ENCODE assay signal across 1 cellular context in the genomic region with DNA sequence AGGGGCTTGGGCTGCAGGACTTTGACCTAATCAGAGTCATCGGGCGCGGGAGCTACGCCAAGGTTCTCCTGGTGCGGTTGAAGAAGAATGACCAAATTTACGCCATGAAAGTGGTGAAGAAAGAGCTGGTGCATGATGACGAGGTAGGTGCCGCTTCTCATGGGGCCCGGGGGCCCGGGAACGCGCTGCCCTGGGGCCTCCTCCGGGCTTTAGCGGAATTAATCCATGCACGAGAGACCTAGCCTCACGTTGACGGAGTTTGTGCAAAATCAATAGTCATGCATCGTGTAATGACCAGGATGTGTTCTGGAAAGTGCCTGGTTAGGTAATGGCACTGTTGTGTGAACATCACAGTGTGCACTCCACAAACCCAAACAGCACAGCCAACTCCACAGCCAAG.
TF ChIP-seq lines count a peak whose summit lies in the region.

No MANE protein-coding gene starts in this region.

TF ChIP-seq in IMR-90, 13 proteins besides CTCF, POLR2A, EP300 and RAD21:
- no peak for TF ChIP-seq MAFK (IDR thresholded peaks at IDR 0.05; ENCODE audit: low read depth, low read length)
- no peak for TF ChIP-seq RCOR1 (IDR thresholded peaks at IDR 0.05; ENCODE audit: insufficient replicate concordance, low read length)
- TF ChIP-seq NFE2L2 (IDR thresholded peaks at IDR 0.05; ENCODE audit: low read depth, low read length), result no peak
- TF ChIP-seq CEBPB (IDR thresholded peaks at IDR 0.05; ENCODE audit: low read depth, low read length), result no peak
- no peak for TF ChIP-seq SMC3 (IDR thresholded peaks at IDR 0.05; ENCODE audit: low read depth, low read length)
- no peak for TF ChIP-seq BHLHE40 (IDR thresholded peaks at IDR 0.05; ENCODE audit: low read depth, low read length)
- no peak for TF ChIP-seq CHD1 (IDR thresholded peaks at IDR 0.05; ENCODE audit: low read depth, low read length)
- TF ChIP-seq FOS (IDR thresholded peaks at IDR 0.05; ENCODE audit: low read depth, low read length), result no peak
- no peak for TF ChIP-seq MAZ (IDR thresholded peaks at IDR 0.05; ENCODE audit: borderline replicate concordance, low read depth, low read length)
- TF ChIP-seq, protein P1, sequence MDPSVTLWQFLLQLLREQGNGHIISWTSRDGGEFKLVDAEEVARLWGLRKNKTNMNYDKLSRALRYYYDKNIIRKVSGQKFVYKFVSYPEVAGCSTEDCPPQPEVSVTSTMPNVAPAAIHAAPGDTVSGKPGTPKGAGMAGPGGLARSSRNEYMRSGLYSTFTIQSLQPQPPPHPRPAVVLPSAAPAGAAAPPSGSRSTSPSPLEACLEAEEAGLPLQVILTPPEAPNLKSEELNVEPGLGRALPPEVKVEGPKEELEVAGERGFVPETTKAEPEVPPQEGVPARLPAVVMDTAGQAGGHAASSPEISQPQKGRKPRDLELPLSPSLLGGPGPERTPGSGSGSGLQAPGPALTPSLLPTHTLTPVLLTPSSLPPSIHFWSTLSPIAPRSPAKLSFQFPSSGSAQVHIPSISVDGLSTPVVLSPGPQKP (IDR thresholded peaks at IDR 0.05; ENCODE audit: borderline replicate concordance, low read depth, low read length), result no peak
- no peak for TF ChIP-seq RFX5 (IDR thresholded peaks at IDR 0.05; ENCODE audit: low read depth, low read length)
- no peak for TF ChIP-seq MXI1 (IDR thresholded peaks at IDR 0.05; ENCODE audit: borderline replicate concordance, low read depth, low read length)
- TF ChIP-seq, protein P2, sequence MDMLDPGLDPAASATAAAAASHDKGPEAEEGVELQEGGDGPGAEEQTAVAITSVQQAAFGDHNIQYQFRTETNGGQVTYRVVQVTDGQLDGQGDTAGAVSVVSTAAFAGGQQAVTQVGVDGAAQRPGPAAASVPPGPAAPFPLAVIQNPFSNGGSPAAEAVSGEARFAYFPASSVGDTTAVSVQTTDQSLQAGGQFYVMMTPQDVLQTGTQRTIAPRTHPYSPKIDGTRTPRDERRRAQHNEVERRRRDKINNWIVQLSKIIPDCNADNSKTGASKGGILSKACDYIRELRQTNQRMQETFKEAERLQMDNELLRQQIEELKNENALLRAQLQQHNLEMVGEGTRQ (IDR thresholded peaks at IDR 0.05; ENCODE audit: low read depth, low read length), result no peak
